In the genomic region with DNA sequence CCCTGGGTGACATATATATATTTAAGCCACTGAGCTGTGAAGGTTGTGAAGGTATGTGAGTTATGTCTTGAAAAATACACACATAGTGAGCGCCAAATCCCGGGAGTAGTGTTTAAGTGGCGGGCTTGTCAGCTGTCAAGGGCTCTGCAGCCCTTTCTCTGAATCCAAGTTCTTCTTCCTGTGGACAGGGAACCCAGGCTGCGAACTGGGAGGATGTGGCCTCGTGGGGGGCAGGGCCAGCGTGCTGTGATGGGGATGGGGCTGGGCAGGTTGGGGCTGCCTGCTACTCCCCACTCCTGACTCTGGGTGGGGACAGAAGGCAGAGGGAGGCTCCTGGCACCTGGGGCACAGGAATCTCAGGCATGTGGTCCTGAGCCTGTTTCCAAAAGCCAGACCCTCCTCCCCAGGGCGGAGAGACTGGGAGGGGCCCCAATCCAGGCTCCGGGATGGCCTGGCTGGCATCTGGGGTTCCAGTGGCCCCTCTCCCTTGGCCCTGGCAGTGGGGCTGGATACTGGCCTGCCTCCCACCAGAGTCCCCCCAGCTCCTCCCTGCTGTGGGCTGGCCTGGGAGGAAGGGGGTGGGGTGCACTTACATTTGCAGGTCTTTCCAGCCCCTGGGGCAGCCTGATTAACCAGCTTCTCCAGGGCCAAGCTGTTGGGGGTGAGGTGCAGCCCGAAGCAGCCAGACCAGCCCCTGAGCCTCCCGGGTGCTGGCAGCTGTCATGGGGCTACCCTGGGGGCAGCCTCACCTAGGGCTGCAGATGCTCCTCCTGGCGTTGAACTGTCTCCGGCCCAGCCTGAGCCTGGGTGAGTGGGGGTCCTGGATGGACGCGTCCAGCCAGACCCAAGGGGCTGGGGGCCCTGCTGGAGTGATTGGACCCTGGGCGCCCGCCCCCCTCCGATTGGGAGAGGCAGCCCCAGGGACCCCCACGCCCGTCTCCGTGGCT, we compare ENCODE assay signal across 2 cellular contexts.
TF ChIP-seq lines count a peak whose summit lies in the region.

A gene (plus strand): TSS at position 622 of the 947 bp plus-strand sequence. CDS start 101 bp downstream, at position 723.

TF ChIP-seq in IMR-90, 13 proteins besides CTCF, POLR2A, EP300 and RAD21:
- TF ChIP-seq RCOR1 (IDR thresholded peaks at IDR 0.05; ENCODE audit: insufficient replicate concordance, low read length) (no peak), MAZ (IDR thresholded peaks at IDR 0.05; ENCODE audit: borderline replicate concordance, low read depth, low read length) (no peak), RFX5 (IDR thresholded peaks at IDR 0.05; ENCODE audit: low read depth, low read length) (no peak), NFE2L2 (IDR thresholded peaks at IDR 0.05; ENCODE audit: low read depth, low read length) (no peak), FOS (IDR thresholded peaks at IDR 0.05; ENCODE audit: low read depth, low read length) (no peak), MAFK (IDR thresholded peaks at IDR 0.05; ENCODE audit: low read depth, low read length) (no peak), SMC3 (IDR thresholded peaks at IDR 0.05; ENCODE audit: low read depth, low read length) (no peak)
- TF ChIP-seq, protein P1, sequence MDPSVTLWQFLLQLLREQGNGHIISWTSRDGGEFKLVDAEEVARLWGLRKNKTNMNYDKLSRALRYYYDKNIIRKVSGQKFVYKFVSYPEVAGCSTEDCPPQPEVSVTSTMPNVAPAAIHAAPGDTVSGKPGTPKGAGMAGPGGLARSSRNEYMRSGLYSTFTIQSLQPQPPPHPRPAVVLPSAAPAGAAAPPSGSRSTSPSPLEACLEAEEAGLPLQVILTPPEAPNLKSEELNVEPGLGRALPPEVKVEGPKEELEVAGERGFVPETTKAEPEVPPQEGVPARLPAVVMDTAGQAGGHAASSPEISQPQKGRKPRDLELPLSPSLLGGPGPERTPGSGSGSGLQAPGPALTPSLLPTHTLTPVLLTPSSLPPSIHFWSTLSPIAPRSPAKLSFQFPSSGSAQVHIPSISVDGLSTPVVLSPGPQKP (IDR thresholded peaks at IDR 0.05; ENCODE audit: borderline replicate concordance, low read depth, low read length) = no peak

TF ChIP-seq in H1, 55 proteins besides CTCF, POLR2A, EP300 and RAD21 (continues in another document):
- TF ChIP-seq, protein P2, sequence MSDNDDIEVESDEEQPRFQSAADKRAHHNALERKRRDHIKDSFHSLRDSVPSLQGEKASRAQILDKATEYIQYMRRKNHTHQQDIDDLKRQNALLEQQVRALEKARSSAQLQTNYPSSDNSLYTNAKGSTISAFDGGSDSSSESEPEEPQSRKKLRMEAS (IDR thresholded peaks at IDR 0.05) = peak; percentile 54; the same call in 1 of the 2 replicates
- no peak for TF ChIP-seq JUN (IDR thresholded peaks at IDR 0.05; ENCODE audit: low read depth, low read length)
- no peak for TF ChIP-seq MAFK (IDR thresholded peaks at IDR 0.05; ENCODE audit: low read depth, low read length)
- no peak for TF ChIP-seq RNF2 (IDR thresholded peaks at IDR 0.05; ENCODE audit: borderline replicate concordance, low read depth, low read length, missing control alignments, poor library complexity, severe bottlenecking)
- TF ChIP-seq ASH2L (IDR thresholded peaks at IDR 0.05; ENCODE audit: low read length) = peak; percentile 33
- TF ChIP-seq BCL11A (IDR thresholded peaks at IDR 0.05; ENCODE audit: low read depth in 2 of 2, low read length in 2 of 2) = no peak
- no peak for TF ChIP-seq KDM1A (IDR thresholded peaks at IDR 0.05; ENCODE audit: borderline replicate concordance, low read length)
- no peak for TF ChIP-seq HDAC6 (IDR thresholded peaks at IDR 0.05; ENCODE audit: low read depth, low read length)
- TF ChIP-seq CREB1 (IDR thresholded peaks at IDR 0.05) = no peak
- TF ChIP-seq TEAD4 (IDR thresholded peaks at IDR 0.05; ENCODE audit: low read depth, low read length) = peak; percentile 96
- no peak for TF ChIP-seq FOSL1 (IDR thresholded peaks at IDR 0.05; ENCODE audit: insufficient read depth, low read depth, low read length)
- TF ChIP-seq EGR1 (IDR thresholded peaks at IDR 0.05; ENCODE audit: borderline replicate concordance, low read depth, low read length) = no peak
- TF ChIP-seq SP4 (IDR thresholded peaks at IDR 0.05; ENCODE audit: low read length) = no peak
- 0 out of 4 replicates have a peak, but pooled peaks of 1 of the 2 experiments have one; percentile 46 for TF ChIP-seq SIN3A (conservative IDR thresholded peaks at IDR 0.05 in 1 of 2, IDR thresholded peaks at IDR 0.05 in 1 of 2; ENCODE audit: low read depth in 1 of 2, low read length in 2 of 2)
- no peak for TF ChIP-seq BRCA1 (IDR thresholded peaks at IDR 0.05; ENCODE audit: low read depth, low read length)
- no peak for TF ChIP-seq SUZ12 (IDR thresholded peaks at IDR 0.05; ENCODE audit: low read length)
- TF ChIP-seq, protein P3, sequence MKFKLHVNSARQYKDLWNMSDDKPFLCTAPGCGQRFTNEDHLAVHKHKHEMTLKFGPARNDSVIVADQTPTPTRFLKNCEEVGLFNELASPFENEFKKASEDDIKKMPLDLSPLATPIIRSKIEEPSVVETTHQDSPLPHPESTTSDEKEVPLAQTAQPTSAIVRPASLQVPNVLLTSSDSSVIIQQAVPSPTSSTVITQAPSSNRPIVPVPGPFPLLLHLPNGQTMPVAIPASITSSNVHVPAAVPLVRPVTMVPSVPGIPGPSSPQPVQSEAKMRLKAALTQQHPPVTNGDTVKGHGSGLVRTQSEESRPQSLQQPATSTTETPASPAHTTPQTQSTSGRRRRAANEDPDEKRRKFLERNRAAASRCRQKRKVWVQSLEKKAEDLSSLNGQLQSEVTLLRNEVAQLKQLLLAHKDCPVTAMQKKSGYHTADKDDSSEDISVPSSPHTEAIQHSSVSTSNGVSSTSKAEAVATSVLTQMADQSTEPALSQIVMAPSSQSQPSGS (IDR thresholded peaks at IDR 0.05; ENCODE audit: low read length) = no peak
- TF ChIP-seq POLR2AphosphoS5 (IDR thresholded peaks at IDR 0.05; ENCODE audit: low read depth, low read length) = no peak
- no peak for TF ChIP-seq RBBP5 (IDR thresholded peaks at IDR 0.05; ENCODE audit: borderline replicate concordance, low read depth, low read length)
- 0 out of 4 replicates have a peak, but pooled peaks of 1 of the 2 experiments have one; percentile 29 for TF ChIP-seq HDAC2 (IDR thresholded peaks at IDR 0.05; ENCODE audit: borderline replicate concordance in 1 of 2, low read depth in 2 of 2, low read length in 2 of 2)
- 0 out of 2 replicates have a peak, but pooled peaks have one; percentile 25 for TF ChIP-seq TCF12 (IDR thresholded peaks at IDR 0.05; ENCODE audit: low read depth, low read length)
- TF ChIP-seq CHD2 (IDR thresholded peaks at IDR 0.05; ENCODE audit: low read length) = no peak
- no peak for TF ChIP-seq CBX8 (IDR thresholded peaks at IDR 0.05; ENCODE audit: borderline replicate concordance, low read depth, low read length)
- TF ChIP-seq TAF7 (optimal IDR thresholded peaks at IDR 0.05; ENCODE audit: borderline replicate concordance, low read depth, low read length) = no peak
- no peak for TF ChIP-seq SP2 (IDR thresholded peaks at IDR 0.05; ENCODE audit: low read length)
- no peak for TF ChIP-seq GABPA (IDR thresholded peaks at IDR 0.05; ENCODE audit: borderline replicate concordance, insufficient read depth, low read length)
- no peak for TF ChIP-seq NANOG (IDR thresholded peaks at IDR 0.05; ENCODE audit: insufficient read depth, low read depth, low read length, poor library complexity, severe bottlenecking)
- TF ChIP-seq ZNF274 (IDR thresholded peaks at IDR 0.05; ENCODE audit: borderline replicate concordance, extremely low read depth, low read length) = no peak
- no peak for TF ChIP-seq NRF1 (IDR thresholded peaks at IDR 0.05; ENCODE audit: low read depth, low read length)
- no peak for TF ChIP-seq EZH2 (IDR thresholded peaks at IDR 0.05; ENCODE audit: low read depth, low read length, severe bottlenecking)
- TF ChIP-seq SIRT6 (IDR thresholded peaks at IDR 0.05; ENCODE audit: low read length) = no peak
- no peak for TF ChIP-seq SRF (IDR thresholded peaks at IDR 0.05; ENCODE audit: low read depth, low read length)
- TF ChIP-seq SP1 (IDR thresholded peaks at IDR 0.05; ENCODE audit: low read depth, low read length) = no peak; the same call in 1 of the 2 replicates
- no peak for TF ChIP-seq CEBPB (IDR thresholded peaks at IDR 0.05; ENCODE audit: low read depth, low read length)
- TF ChIP-seq, protein P4, sequence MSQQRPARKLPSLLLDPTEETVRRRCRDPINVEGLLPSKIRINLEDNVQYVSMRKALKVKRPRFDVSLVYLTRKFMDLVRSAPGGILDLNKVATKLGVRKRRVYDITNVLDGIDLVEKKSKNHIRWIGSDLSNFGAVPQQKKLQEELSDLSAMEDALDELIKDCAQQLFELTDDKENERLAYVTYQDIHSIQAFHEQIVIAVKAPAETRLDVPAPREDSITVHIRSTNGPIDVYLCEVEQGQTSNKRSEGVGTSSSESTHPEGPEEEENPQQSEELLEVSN (IDR thresholded peaks at IDR 0.05) = no peak
- TF ChIP-seq CHD1 (IDR thresholded peaks at IDR 0.05; ENCODE audit: low read depth, low read length) = no peak
- no peak for TF ChIP-seq RFX5 (IDR thresholded peaks at IDR 0.05; ENCODE audit: borderline replicate concordance, low read depth, low read length)
- TF ChIP-seq, protein P5, sequence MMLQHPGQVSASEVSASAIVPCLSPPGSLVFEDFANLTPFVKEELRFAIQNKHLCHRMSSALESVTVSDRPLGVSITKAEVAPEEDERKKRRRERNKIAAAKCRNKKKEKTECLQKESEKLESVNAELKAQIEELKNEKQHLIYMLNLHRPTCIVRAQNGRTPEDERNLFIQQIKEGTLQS (IDR thresholded peaks at IDR 0.05; ENCODE audit: insufficient read depth, low read depth, low read length) = no peak
- no peak for TF ChIP-seq JUND (IDR thresholded peaks at IDR 0.05; ENCODE audit: low read length)
- no peak for TF ChIP-seq KDM4A (IDR thresholded peaks at IDR 0.05; ENCODE audit: low read depth, low read length, severe bottlenecking)
- TF ChIP-seq POU5F1 (IDR thresholded peaks at IDR 0.05; ENCODE audit: low read depth, low read length) = no peak
- no peak for TF ChIP-seq CTBP2 (IDR thresholded peaks at IDR 0.05; ENCODE audit: borderline replicate concordance, insufficient read depth, insufficient read length, low read length)
- TF ChIP-seq SIX5 (IDR thresholded peaks at IDR 0.05; ENCODE audit: low read depth, low read length) = no peak
- no peak for TF ChIP-seq GTF2F1 (IDR thresholded peaks at IDR 0.05; ENCODE audit: borderline replicate concordance, low read depth, low read length)
- no peak for TF ChIP-seq KDM5A (IDR thresholded peaks at IDR 0.05; ENCODE audit: low read length)
- TF ChIP-seq SAP30 (IDR thresholded peaks at IDR 0.05; ENCODE audit: insufficient read depth, insufficient replicate concordance, low read length) = no peak
- no peak for TF ChIP-seq YY1 (IDR thresholded peaks at IDR 0.05; ENCODE audit: low read depth, low read length)
- TF ChIP-seq, protein P6, sequence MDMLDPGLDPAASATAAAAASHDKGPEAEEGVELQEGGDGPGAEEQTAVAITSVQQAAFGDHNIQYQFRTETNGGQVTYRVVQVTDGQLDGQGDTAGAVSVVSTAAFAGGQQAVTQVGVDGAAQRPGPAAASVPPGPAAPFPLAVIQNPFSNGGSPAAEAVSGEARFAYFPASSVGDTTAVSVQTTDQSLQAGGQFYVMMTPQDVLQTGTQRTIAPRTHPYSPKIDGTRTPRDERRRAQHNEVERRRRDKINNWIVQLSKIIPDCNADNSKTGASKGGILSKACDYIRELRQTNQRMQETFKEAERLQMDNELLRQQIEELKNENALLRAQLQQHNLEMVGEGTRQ (IDR thresholded peaks at IDR 0.05; ENCODE audit: low read length) = no peak
